ENCODE assay signal across 10 cellular contexts in genomic region chr14:22131749-22132476, GRCh38.
DNase-seq lines count a peak whose midpoint lies in the region; ATAC-seq, FAIRE-seq and TF ChIP-seq lines count a peak whose summit lies in the region.
"Had no signal": no experiment of that assay in that cellular context is flagged by ENCODE, and none has a peak within 500 bp of the region (broad histone marks: within the 10 kb centered on the region; RNA-seq: fewer than 3 reads in every experiment).

No MANE protein-coding gene starts in this region.

- H3K14ac ChIP-seq in mesenchymal stem cell (ENCODE audit: low read length in 2 of 2), result no peak overlapping the region

- H2AK5ac ChIP-seq in mesenchymal stem cell (ENCODE audit: low read length, severe bottlenecking), result no peak overlapping the region

- WGBS in small intestine, 3 donors, result 61 to 68% (median 67%) methylated on average over 4 of the region's 4 CpGs
- 32% methylated on average over 2 of the region's 4 CpGs for WGBS in mesenchymal stem cell

- no peaks in the 10 kb centered on the region for H3K9me3 Mint-ChIP-seq in activated naive CD4-positive, alpha-beta T cell treated with anti-CD3 and anti-CD28 coated beads for 36 hours
- H3K9me3 Mint-ChIP-seq in activated naive CD4-positive, alpha-beta T cell treated with anti-CD3 and anti-CD28 coated beads, Interleukin-2, amount 50 U/mL, for 72 hours, result no peaks in the 10 kb centered on the region

- H3K36me3 Mint-ChIP-seq in activated naive CD4-positive, alpha-beta T cell treated with anti-CD3 and anti-CD28 coated beads for 36 hours (ENCODE audit: low read depth), result no peaks in the 10 kb centered on the region
- peaks cover 0 to 6% of the 10 kb centered on the region in 2 donors for H3K36me3 Mint-ChIP-seq in activated naive CD4-positive, alpha-beta T cell treated with anti-CD3 and anti-CD28 coated beads, Interleukin-2, amount 50 U/mL, for 72 hours

- H2BK12ac ChIP-seq in mesenchymal stem cell (ENCODE audit: low read length in 2 of 2), result no peak overlapping the region

- H4K91ac ChIP-seq in mesenchymal stem cell (ENCODE audit: low read length), result no peak overlapping the region

- H3K27me3 Mint-ChIP-seq in activated naive CD4-positive, alpha-beta T cell treated with anti-CD3 and anti-CD28 coated beads for 36 hours (ENCODE audit: low read depth), result no peaks in the 10 kb centered on the region

- no peak for ATAC-seq in activated naive CD4-positive, alpha-beta T cell treated with anti-CD3 and anti-CD28 coated beads, Interleukin-2, amount 50 U/mL, for 72 hours
- no peak for ATAC-seq in HG03108 (IDR thresholded peaks at IDR 0.05; ENCODE audit: unreplicated experiment)

- H3K4ac ChIP-seq in mesenchymal stem cell (ENCODE audit: low read depth in 1 of 2, low read length in 2 of 2), result no peak overlapping the region

- no peak overlapping the region for H2BK120ac ChIP-seq in mesenchymal stem cell (ENCODE audit: low read depth, low read length)

- H2BK5ac ChIP-seq in mesenchymal stem cell (ENCODE audit: low read depth, low read length, poor library complexity, severe bottlenecking), result no peak overlapping the region

- no peak overlapping the region for H4K8ac ChIP-seq in mesenchymal stem cell (ENCODE audit: low read length)

- DNase-seq in activated naive CD4-positive, alpha-beta T cell treated with anti-CD3 and anti-CD28 coated beads for 36 hours, result peak; percentile 52
- DNase-seq in activated naive CD4-positive, alpha-beta T cell treated with anti-CD3 and anti-CD28 coated beads, Interleukin-2, amount 50 U/mL, for 72 hours (ENCODE audit: low spot score in 2 of 2), result no peak
- DNase-seq in NCI-H69 (lab: John Stamatoyannopoulos, UW), result peak; percentile 24
- no peak for DNase-seq in dorsolateral prefrontal cortex
- peak; percentile 29 for DNase-seq in small intestine
- no peak for DNase-seq in mesenchymal stem cell
- no peak for DNase-seq in NCI-H1436 treated with DMSO at 0.1 percent for 48 hours (lab: John Stamatoyannopoulos, UW)
- DNase-seq: activated B cell treated with CpG ODN at 0.5 μM for 24 hours, head of caudate nucleus had no signal

- H3K27ac ChIP-seq in dorsolateral prefrontal cortex, result no peak overlapping the region
- no peak overlapping the region for H3K27ac ChIP-seq in small intestine (ENCODE audit: low read depth in 1 of 2, low read length in 1 of 2)
- no peak overlapping the region for H3K27ac ChIP-seq in mesenchymal stem cell (ENCODE audit: low read length, poor library complexity, severe bottlenecking)

- peaks cover 0 to 14% (median 0%) of the 10 kb centered on the region in 45 donors for H3K27me3 ChIP-seq in dorsolateral prefrontal cortex
- no peaks in the 10 kb centered on the region for H3K27me3 ChIP-seq in small intestine (ENCODE audit: control insufficient read depth in 2 of 2, insufficient read depth in 2 of 2, low read length in 2 of 2)
- H3K27me3 ChIP-seq in mesenchymal stem cell (ENCODE audit: control insufficient read depth in 1 of 2, insufficient read depth in 1 of 2, low read length in 2 of 2), result peaks cover 0 to 4% of the 10 kb centered on the region in 2 experiments

- no peak for FAIRE-seq in small intestine (lab: Jason Lieb, UNC)

- H3K36me3 ChIP-seq in small intestine (ENCODE audit: control insufficient read depth in 2 of 2, insufficient read depth in 2 of 2, low read length in 2 of 2), result no peaks in the 10 kb centered on the region
- H3K36me3 ChIP-seq in mesenchymal stem cell (ENCODE audit: control insufficient read depth in 1 of 2, insufficient read depth in 2 of 2, low read depth in 1 of 2, low read length in 2 of 2), result no peaks in the 10 kb centered on the region

- peaks cover 3% of the 10 kb centered on the region for H3K4me1 Mint-ChIP-seq in activated naive CD4-positive, alpha-beta T cell treated with anti-CD3 and anti-CD28 coated beads for 36 hours (ENCODE audit: low read depth)
- H3K4me1 Mint-ChIP-seq: activated B cell treated with CpG ODN at 0.5 μM for 24 hours had no signal

- no peaks in the 10 kb centered on the region for H3K9me3 ChIP-seq in small intestine (ENCODE audit: control insufficient read depth, low read depth)
- H3K9me3 ChIP-seq in mesenchymal stem cell (ENCODE audit: control insufficient read depth, low read length), result peaks cover 9% of the 10 kb centered on the region

- no peak overlapping the region for H3K23ac ChIP-seq in mesenchymal stem cell (ENCODE audit: low read length in 2 of 2)

- no peaks in the 10 kb centered on the region for H3K4me1 ChIP-seq in small intestine (ENCODE audit: control insufficient read depth in 2 of 2, insufficient read depth in 1 of 2, low read depth in 1 of 2, low read length in 1 of 2)
- H3K4me1 ChIP-seq in mesenchymal stem cell (ENCODE audit: control insufficient read depth, insufficient read depth, low read depth, low read length), result no peaks in the 10 kb centered on the region

- H2BK15ac ChIP-seq in mesenchymal stem cell (ENCODE audit: low read depth, poor library complexity, severe bottlenecking), result no peak overlapping the region

- no peak overlapping the region for H3K4me3 Mint-ChIP-seq in activated naive CD4-positive, alpha-beta T cell treated with anti-CD3 and anti-CD28 coated beads for 36 hours
- H3K4me3 Mint-ChIP-seq: activated B cell treated with CpG ODN at 0.5 μM for 24 hours had no signal

- H3K4me3 ChIP-seq in dorsolateral prefrontal cortex (no peak overlapping the region), small intestine (ENCODE audit: low read depth in 1 of 2, low read length in 2 of 2) (no peak overlapping the region), mesenchymal stem cell (ENCODE audit: insufficient read depth in 1 of 2, low read depth in 1 of 2, low read length in 2 of 2) (no peak overlapping the region)

- no peak overlapping the region for H3K27ac Mint-ChIP-seq in activated naive CD4-positive, alpha-beta T cell treated with anti-CD3 and anti-CD28 coated beads for 36 hours
- H3K27ac Mint-ChIP-seq in activated naive CD4-positive, alpha-beta T cell treated with anti-CD3 and anti-CD28 coated beads, Interleukin-2, amount 50 U/mL, for 72 hours, result no peak overlapping the region
- H3K27ac Mint-ChIP-seq: activated B cell treated with CpG ODN at 0.5 μM for 24 hours had no signal

- peak in 30 of 56 donors; percentile 5 to 49 (median 24) for TF ChIP-seq CTCF in dorsolateral prefrontal cortex (IDR thresholded peaks at IDR 0.05 in 54 of 56, conservative IDR thresholded peaks at IDR 0.05 in 2 of 56; ENCODE audit: low read depth in 1 of 56, partially characterized antibody in 56 of 56)

- intact Hi-C loops in activated naive CD4-positive, alpha-beta T cell treated with anti-CD3 and anti-CD28 coated beads for 36 hours (cut with micrococcal nuclease), result no loop called here
- intact Hi-C loops in dorsolateral prefrontal cortex (cut with DNase I), result no loop called here

- H3K18ac ChIP-seq in mesenchymal stem cell (ENCODE audit: low read depth in 1 of 2, low read length in 2 of 2), result no peak overlapping the region

- no peak overlapping the region for H3K4me2 ChIP-seq in mesenchymal stem cell (ENCODE audit: low read length, poor library complexity, severe bottlenecking)

- H3K9ac ChIP-seq in mesenchymal stem cell (ENCODE audit: low read length), result no peak overlapping the region

- H3K79me1 ChIP-seq in mesenchymal stem cell (replicated peaks; ENCODE audit: low read length, poor library complexity, severe bottlenecking), result no peaks in the 10 kb centered on the region

- CTCF ChIA-PET in activated naive CD4-positive, alpha-beta T cell treated with anti-CD3 and anti-CD28 coated beads for 36 hours (lab: Charles Lee), result interaction anchor here (0.6 to 1.7 kb wide), 9 partner anchors 8 to 410 kb away, joined by 3 to 6 read pairs (median 4); no protein-coding TSS in a partner anchor

- no peak overlapping the region for H2AFZ ChIP-seq in mesenchymal stem cell (ENCODE audit: low read depth, low read length)

Comparison
In these comparisons a context has a peak if more than half of its experiments do, and no peak if none do; other contexts are left out.
1. DNase-seq: peak in activated naive CD4-positive, alpha-beta T cell treated with anti-CD3 and anti-CD28 coated beads for 36 hours (single experiment), NCI-H69 (single experiment) and small intestine (single experiment); none in activated naive CD4-positive, alpha-beta T cell treated with anti-CD3 and anti-CD28 coated beads, Interleukin-2, amount 50 U/mL, for 72 hours (0 of 2), dorsolateral prefrontal cortex (0 of 10), mesenchymal stem cell (single experiment) and NCI-H1436 treated with DMSO at 0.1 percent for 48 hours (single experiment).